Comparison of ENCODE assay signal across 17 cellular contexts in the genomic region with DNA sequence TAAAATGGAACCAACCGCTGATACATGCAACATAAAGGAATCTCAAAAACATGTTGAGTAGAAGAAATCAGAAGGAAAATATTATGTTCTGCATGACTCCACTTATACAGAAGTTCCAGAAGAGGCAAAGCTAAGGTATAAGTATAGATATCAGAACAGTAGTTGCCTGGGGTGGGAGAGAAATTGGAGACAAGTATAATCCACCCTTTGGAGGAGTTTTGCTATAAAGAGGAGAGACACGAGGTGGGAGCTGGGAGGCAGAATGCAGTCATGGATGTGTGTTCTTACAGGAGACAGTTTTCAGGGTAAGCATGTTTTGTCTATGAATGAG.
A peak's percentile ranks its signal among the peaks of the same experiment; 100 is the strongest.
DNase-seq lines count a peak whose midpoint lies in the region; ATAC-seq and TF ChIP-seq lines count a peak whose summit lies in the region.
"Had no signal": no experiment of that assay in that cellular context is flagged by ENCODE, and none has a peak within 500 bp of the region (broad histone marks: within the 10 kb centered on the region; RNA-seq: fewer than 3 reads in every experiment).

No MANE protein-coding gene starts in this region.

- H3K27ac ChIP-seq in Panc1 (ENCODE audit: low read length), result peak overlapping the region; percentile 82
- peak overlapping the region; percentile 78 to 84 for H3K27ac ChIP-seq in esophagus (ENCODE audit: low read depth in 2 of 2, low read length in 1 of 2)
- H3K27ac ChIP-seq: 22Rv1, BLaER1, RWPE1 had no signal

- H3K36me3 ChIP-seq in Panc1 (ENCODE audit: control insufficient read depth, insufficient read depth, low read length), result peaks cover 2% of the 10 kb centered on the region; the same call in 1 of the 2 replicates
- no peaks in the 10 kb centered on the region for H3K36me3 ChIP-seq in esophagus (ENCODE audit: control insufficient read depth in 2 of 2, insufficient read depth in 2 of 2, low read length in 1 of 2)

- TF ChIP-seq CTCF in Panc1 (IDR thresholded peaks at IDR 0.05), result no peak

- H3K9me3 ChIP-seq in Panc1 (ENCODE audit: control insufficient read depth, insufficient read depth, low read depth, low read length), result no peaks in the 10 kb centered on the region
- no peaks in the 10 kb centered on the region for H3K9me3 ChIP-seq in esophagus (ENCODE audit: control insufficient read depth in 2 of 2, insufficient read depth in 1 of 2, low read depth in 1 of 2, low read length in 1 of 2)
- H3K9me3 ChIP-seq: BLaER1 had no signal

- BruUV-seq in Panc1 (replicated peaks; lab: Mats Ljungman, UMichigan), result no TSS peak

- H3K27me3 ChIP-seq in Panc1 (ENCODE audit: control insufficient read depth, insufficient read depth, low read length) (no peaks in the 10 kb centered on the region), esophagus (ENCODE audit: control insufficient read depth in 1 of 2, insufficient read depth in 2 of 2, low read length in 2 of 2) (no peaks in the 10 kb centered on the region)
- H3K27me3 ChIP-seq: BLaER1 had no signal

- WGBS in esophagus, 2 donors, result 66 to 68% methylated on average over 2 of the region's 2 CpGs

- DNase-seq in NCI-H2171 treated with DMSO at 0.1 percent for 48 hours (lab: John Stamatoyannopoulos, UW) (peak; percentile 59), NCI-H2171 (lab: John Stamatoyannopoulos, UW) (no peak), Panc1 (ENCODE audit: low read depth, low spot score) (no peak), left lobe of liver (ENCODE audit: low spot score) (no peak), KBM-7 (no peak)
- DNase-seq: activated B cell treated with CpG ODN at 0.5 μM for 24 hours; activated T-cell treated with anti-CD3 and anti-CD28 coated beads, Interleukin-2, amount 50 U/mL, for 4 hours; H9; stimulated activated naive CD4-positive, alpha-beta T cell treated with Interleukin-2 at 50 U/mL for 16 hours; SW 1271 had no signal

- no peak overlapping the region for H3K4me3 ChIP-seq in Panc1 (ENCODE audit: low read depth in 2 of 2, low read length in 2 of 2)
- no peak overlapping the region for H3K4me3 ChIP-seq in esophagus (ENCODE audit: low read depth in 1 of 2, low read length in 2 of 2)
- H3K4me3 ChIP-seq: BLaER1, lung had no signal

- CTCF ChIA-PET in Panc1 (lab: Charles Lee), result no interaction called here

- POLR2A ChIA-PET in Panc1 (lab: Charles Lee), result interaction anchor here (1.1 kb wide), 1 partner anchor 12 kb away, joined by 3 read pairs; no protein-coding TSS in a partner anchor

- intact Hi-C loops in Panc1 (cut with micrococcal nuclease; ENCODE audit: unreplicated experiment), result no loop called here

- in situ Hi-C loops in Panc1 (cut with HindIII; ENCODE audit: low pct_unique_long_range_greater_than_20kb, low sequenced_read_pairs), result no loop called here
- in situ Hi-C loops in KBM-7 (cut with MboI; ENCODE audit: low pct_unique_long_range_greater_than_20kb, low sequenced_read_pairs), result no loop called here

- H3K4me1 ChIP-seq in Panc1 (ENCODE audit: control insufficient read depth, insufficient read depth, low read length) (peaks cover 31% of the 10 kb centered on the region), esophagus (ENCODE audit: control insufficient read depth in 2 of 2, insufficient read depth in 2 of 2, low read length in 1 of 2) (peaks cover 0 to 6% of the 10 kb centered on the region in 2 donors)

- ATAC-seq in GM21390 (IDR thresholded peaks at IDR 0.05; ENCODE audit: unreplicated experiment), result peak; percentile 11
- no peak for ATAC-seq in Panc1
- ATAC-seq in left lobe of liver, result no peak
- no peak for ATAC-seq in HG02571 (IDR thresholded peaks at IDR 0.05; ENCODE audit: unreplicated experiment)
